ENCODE assay signal across 9 cellular contexts in genomic region chr1:221829327-221830011, GRCh38.
DNase-seq lines count a peak whose midpoint lies in the region; ATAC-seq and TF ChIP-seq lines count a peak whose summit lies in the region.
"Had no signal": no experiment of that assay in that cellular context is flagged by ENCODE, and none has a peak within 500 bp of the region (broad histone marks: within the 10 kb centered on the region; RNA-seq: fewer than 3 reads in every experiment).

No MANE protein-coding gene starts in this region.

- H3K4me1 Mint-ChIP-seq in stimulated activated memory B cell treated with anti-CD40 and anti-IgM and Interleukin-4, amounts not matched to agents 10 μg/mL and 1 μg/mL and 100 μg/mL, for 72 hours, result peaks cover 43% of the 10 kb centered on the region

- peak; percentile 36 to 48 for DNase-seq in activated CD4-positive, alpha-beta T cell treated with anti-CD3 and anti-CD28 coated beads for 24 hours (ENCODE audit: low read depth in 2 of 2)
- no peak for DNase-seq in activated CD4-positive, alpha-beta T cell treated with anti-CD3 and anti-CD28 coated beads for 1 hour
- DNase-seq in activated CD4-positive, alpha-beta T cell treated with anti-CD3 and anti-CD28 coated beads for 4 hours, result peak; percentile 25 to 48
- DNase-seq in fibroblast of mammary gland (ENCODE audit: low read depth) (peak; percentile 95), NCI-H1694 (lab: John Stamatoyannopoulos, UW) (no peak), GM19238 (ENCODE audit: insufficient read length, low spot score) (no peak)

- H3K4me3 Mint-ChIP-seq in stimulated activated memory B cell treated with anti-CD40 and anti-IgM and Interleukin-4, amounts not matched to agents 10 μg/mL and 1 μg/mL and 100 μg/mL, for 72 hours, result peak overlapping the region; percentile 36

- H3K9me3 Mint-ChIP-seq in stimulated activated memory B cell treated with anti-CD40 and anti-IgM and Interleukin-4, amounts not matched to agents 10 μg/mL and 1 μg/mL and 100 μg/mL, for 72 hours, result peaks cover 2% of the 10 kb centered on the region

- H3K36me3 Mint-ChIP-seq in stimulated activated memory B cell treated with anti-CD40 and anti-IgM and Interleukin-4, amounts not matched to agents 10 μg/mL and 1 μg/mL and 100 μg/mL, for 72 hours, result no peaks in the 10 kb centered on the region

- no peak for ATAC-seq in stimulated activated memory B cell treated with anti-CD40 and anti-IgM and Interleukin-4, amounts not matched to agents 10 μg/mL and 1 μg/mL and 100 μg/mL, for 72 hours
- ATAC-seq in HG02870 (IDR thresholded peaks at IDR 0.05; ENCODE audit: unreplicated experiment), result no peak

- H3K27ac Mint-ChIP-seq in stimulated activated memory B cell treated with anti-CD40 and anti-IgM and Interleukin-4, amounts not matched to agents 10 μg/mL and 1 μg/mL and 100 μg/mL, for 72 hours, result peak overlapping the region; percentile 72

- no peak for TF ChIP-seq CTCF in fibroblast of mammary gland (conservative IDR thresholded peaks at IDR 0.05; ENCODE audit: control insufficient read depth, insufficient read depth, low read depth, low read length)

- no peak overlapping the region for H3K4me3 ChIP-seq in fibroblast of mammary gland (ENCODE audit: control insufficient read depth, low read depth, low read length)
- H3K4me3 ChIP-seq: SJCRH30 had no signal

- H3K27me3 Mint-ChIP-seq in stimulated activated memory B cell treated with anti-CD40 and anti-IgM and Interleukin-4, amounts not matched to agents 10 μg/mL and 1 μg/mL and 100 μg/mL, for 72 hours, result no peaks in the 10 kb centered on the region

Comparison
In these comparisons a context has a peak if more than half of its experiments do, and no peak if none do; other contexts are left out.
1. DNase-seq: peak in activated CD4-positive, alpha-beta T cell treated with anti-CD3 and anti-CD28 coated beads for 24 hours (2 of 2), activated CD4-positive, alpha-beta T cell treated with anti-CD3 and anti-CD28 coated beads for 4 hours (2 of 2) and fibroblast of mammary gland (single experiment); none in activated CD4-positive, alpha-beta T cell treated with anti-CD3 and anti-CD28 coated beads for 1 hour (single experiment), NCI-H1694 (single experiment) and GM19238 (single experiment).